ENCODE assay signal across 2 cellular contexts in the genomic region with DNA sequence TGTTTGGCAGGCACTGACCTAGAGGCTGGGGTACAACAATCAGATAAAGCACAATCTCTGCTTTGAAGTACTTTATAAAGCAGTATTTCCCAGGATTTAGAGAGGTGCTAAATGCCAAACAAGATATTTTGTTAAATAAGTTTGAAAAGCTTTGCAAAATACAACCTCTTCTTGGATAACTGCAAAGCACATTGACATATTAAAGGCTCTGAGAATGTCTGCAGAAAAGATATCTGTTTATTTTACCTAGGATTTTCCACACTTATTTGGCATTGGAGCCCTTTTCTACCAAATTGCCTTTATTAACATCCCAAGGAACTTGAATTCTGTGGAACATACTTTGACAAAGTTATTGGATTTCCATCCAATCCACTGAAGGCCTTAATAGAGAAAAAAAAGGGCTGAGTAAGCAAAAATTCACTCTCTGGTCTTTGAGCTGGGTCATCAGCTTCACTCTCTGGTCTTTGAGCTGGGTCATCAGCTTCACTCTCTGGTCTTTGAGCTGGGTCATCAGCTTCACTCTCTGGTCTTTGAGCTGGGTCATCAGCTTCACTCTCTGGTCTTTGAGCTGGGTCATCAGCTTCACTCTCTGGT. TPM values are rescaled to one million over a fixed set of nuclear protein-coding genes. Genes with fewer than 3 reads are reported as not detected.
"Had no signal": no experiment of that assay in that cellular context is flagged by ENCODE, and none has a peak within 500 bp of the region (broad histone marks: within the 10 kb centered on the region; RNA-seq: fewer than 3 reads in every experiment).

No MANE protein-coding gene starts in this region.

RNA-seq across cellular contexts. Expression of gene SYNM, which starts 29.7 kb away (rescaled TPM):
- total RNA-seq: HT-29 had no signal
- polyA plus RNA-seq: IgD-negative memory B cell had no signal
